ENCODE assay signal across 8 cellular contexts in the genomic region with DNA sequence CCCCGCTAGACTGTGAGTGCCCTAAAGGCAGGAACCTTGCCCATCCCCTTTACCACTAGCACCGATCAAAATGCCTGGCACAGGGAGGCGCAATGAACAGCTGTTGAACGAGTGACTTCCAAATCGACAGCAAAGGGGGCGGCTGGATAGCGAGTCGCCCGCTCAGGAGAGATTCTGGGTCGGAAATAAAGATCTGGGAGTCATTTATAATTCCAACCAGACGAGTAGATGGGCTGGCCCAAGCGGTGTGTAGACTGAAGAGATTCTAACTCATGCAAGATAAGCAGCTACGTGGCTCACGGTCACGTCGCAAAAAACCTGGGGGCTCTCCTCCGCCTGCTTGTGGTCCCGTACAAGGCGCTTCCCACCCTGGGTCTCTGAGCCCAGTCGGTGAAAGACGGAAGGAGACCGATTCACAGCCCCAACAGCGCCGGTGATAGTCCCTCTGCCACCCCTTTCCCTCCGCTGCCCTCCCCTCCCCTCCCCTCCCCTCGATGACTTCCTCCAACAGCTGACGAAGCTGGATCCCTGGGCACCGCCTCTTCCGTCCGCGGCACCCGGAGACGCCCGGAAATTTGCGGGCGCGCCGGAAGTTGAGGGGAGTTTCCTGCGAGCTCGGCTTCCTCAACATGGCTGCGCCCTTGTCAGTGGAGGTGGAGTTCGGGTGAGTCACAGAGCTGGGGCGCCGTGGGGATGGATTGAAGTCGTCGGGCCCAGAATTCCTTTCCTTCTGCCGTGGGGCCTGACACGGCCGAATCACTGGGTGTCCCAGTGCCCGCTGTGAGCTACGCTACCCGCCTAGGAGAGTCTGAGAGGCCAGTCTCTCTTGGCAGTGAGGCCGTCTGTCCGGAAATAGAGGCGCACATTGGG. TPM values are rescaled to one million over a fixed set of nuclear protein-coding genes. Genes with fewer than 3 reads are reported as not detected.
DNase-seq lines count a peak whose midpoint lies in the region; ATAC-seq and TF ChIP-seq lines count a peak whose summit lies in the region.

A gene (plus strand): TSS at position 623 of the 870 bp plus-strand sequence. CDS start 7 bp downstream, at position 630.

- H3K4me1 ChIP-seq in PC-9 (replicated peaks; ENCODE audit: insufficient read depth) (peaks cover 18% of the 10 kb centered on the region; the same call in 1 of the 2 replicates), mucosa of rectum (ENCODE audit: control insufficient read depth in 2 of 2, insufficient read depth in 2 of 2, low read length in 2 of 2) (peaks cover 15 to 18% of the 10 kb centered on the region in 2 donors)

- H3K36me3 ChIP-seq in PC-9 (ENCODE audit: low read depth): no peaks in the 10 kb centered on the region; the same call in 1 of the 2 replicates
- H3K36me3 ChIP-seq in mucosa of rectum (ENCODE audit: control insufficient read depth in 2 of 2, insufficient read depth in 2 of 2, low read length in 2 of 2): peaks cover 0 to 15% of the 10 kb centered on the region in 2 donors

- peak within 1 kb of the TSS; percentile 96 for H2AFZ ChIP-seq in PC-9

- CTCF ChIA-PET in PC-9 (lab: Charles Lee): interaction anchor here (0.5 to 1.3 kb wide), 7 partner anchors 9 to 418 kb away, joined by 3 to 6 read pairs (median 3); no protein-coding TSS in a partner anchor

- H3K27ac ChIP-seq in PC-9 (peak within 1 kb of the TSS; percentile 54), mucosa of rectum (ENCODE audit: low read depth in 2 of 2, low read length in 2 of 2) (peak within 1 kb of the TSS; percentile 85 to 90)

- peak; percentile 92 for DNase-seq in DMS153 treated with DMSO at 0.1 percent for 48 hours (lab: John Stamatoyannopoulos, UW; ENCODE audit: unreplicated experiment)
- DNase-seq in KBM-7: peak; percentile 98
- peak; percentile 97 for DNase-seq in PC-9
- DNase-seq in activated T-cell treated with anti-CD3 and anti-CD28 coated beads, Interleukin-2, amount 50 U/mL, for 1 hour: peak; percentile 96
- no peak for DNase-seq in epithelial cell of proximal tubule (ENCODE audit: low read depth)
- DNase-seq in stimulated activated CD8-positive, alpha-beta memory T cell treated with anti-CD3 and anti-CD28 coated beads, Interleukin-4, amount 100 ng/mL, for 4 hours (ENCODE audit: low read depth in 2 of 2, low spot score in 1 of 2): peak; percentile 87 to 93

- no peaks in the 10 kb centered on the region for H4K20me1 ChIP-seq in PC-9 (ENCODE audit: insufficient read depth)

- peak; percentile 66 for ATAC-seq in GM21717 (IDR thresholded peaks at IDR 0.05; ENCODE audit: unreplicated experiment)

- H3K4me3 ChIP-seq in PC-9 (peak within 1 kb of the TSS; percentile 66), epithelial cell of proximal tubule (ENCODE audit: low read depth, low read length) (peak within 1 kb of the TSS; percentile 93), mucosa of rectum (ENCODE audit: low read length in 2 of 2) (peak within 1 kb of the TSS; percentile 88 to 98)

- TSS peak; percentile 96 for BruUV-seq in PC-9 (replicated peaks; lab: Mats Ljungman, UMichigan)

- H3F3A ChIP-seq in PC-9 (ENCODE audit: insufficient read depth, low read depth): peaks cover 21% of the 10 kb centered on the region

- peak within 1 kb of the TSS; percentile 96 to 97 for H3K9ac ChIP-seq in mucosa of rectum (ENCODE audit: low read depth in 1 of 2, low read length in 2 of 2)

- H3K79me2 ChIP-seq in PC-9 (ENCODE audit: low read depth): peaks cover 41% of the 10 kb centered on the region

- TF ChIP-seq CTCF in PC-9 (conservative IDR thresholded peaks at IDR 0.05) (no peak), epithelial cell of proximal tubule (conservative IDR thresholded peaks at IDR 0.05; ENCODE audit: low read depth, low read length) (peak; percentile 28)

- no peaks in the 10 kb centered on the region for H3K9me3 ChIP-seq in PC-9 (ENCODE audit: insufficient read depth, low read depth)
- H3K9me3 ChIP-seq in mucosa of rectum (ENCODE audit: control insufficient read depth in 2 of 2, low read length in 2 of 2): no peaks in the 10 kb centered on the region

- intact Hi-C loops in PC-9 (cut with micrococcal nuclease; ENCODE audit: unreplicated experiment): loop anchor here (2.0 to 5.0 kb wide), 2 partner anchors 50 to 741 kb away; a partner anchor contains a TSS

- in situ Hi-C loops in KBM-7 (cut with MboI; ENCODE audit: low pct_unique_long_range_greater_than_20kb, low sequenced_read_pairs): no loop called here

- POLR2A ChIA-PET in PC-9 (lab: Charles Lee; ENCODE audit: unreplicated experiment): interaction anchor here (0.5 to 1.3 kb wide), 8 partner anchors 50 to 798 kb away, joined by 3 to 7 read pairs (median 3); a partner anchor contains a TSS

- H3K27me3 ChIP-seq in PC-9 (ENCODE audit: insufficient read depth, low read depth): no peaks in the 10 kb centered on the region
- no peaks in the 10 kb centered on the region for H3K27me3 ChIP-seq in mucosa of rectum (ENCODE audit: control insufficient read depth in 2 of 2, insufficient read depth in 2 of 2, low read length in 2 of 2)

- peak within 1 kb of the TSS; percentile 96 for H3K4me2 ChIP-seq in PC-9

- H3K9me2 ChIP-seq in PC-9 (ENCODE audit: insufficient read depth): no peaks in the 10 kb centered on the region

RNA-seq across cellular contexts. Expression of the gene that starts here (rescaled TPM):
- 98.1 and 101 TPM in 2 replicates for total RNA-seq in PC-9 (2021)
- 39.4 and 52.1 TPM in 2 replicates for total RNA-seq in epithelial cell of proximal tubule
